ENCODE assay signal across 8 cellular contexts in the genomic region with DNA sequence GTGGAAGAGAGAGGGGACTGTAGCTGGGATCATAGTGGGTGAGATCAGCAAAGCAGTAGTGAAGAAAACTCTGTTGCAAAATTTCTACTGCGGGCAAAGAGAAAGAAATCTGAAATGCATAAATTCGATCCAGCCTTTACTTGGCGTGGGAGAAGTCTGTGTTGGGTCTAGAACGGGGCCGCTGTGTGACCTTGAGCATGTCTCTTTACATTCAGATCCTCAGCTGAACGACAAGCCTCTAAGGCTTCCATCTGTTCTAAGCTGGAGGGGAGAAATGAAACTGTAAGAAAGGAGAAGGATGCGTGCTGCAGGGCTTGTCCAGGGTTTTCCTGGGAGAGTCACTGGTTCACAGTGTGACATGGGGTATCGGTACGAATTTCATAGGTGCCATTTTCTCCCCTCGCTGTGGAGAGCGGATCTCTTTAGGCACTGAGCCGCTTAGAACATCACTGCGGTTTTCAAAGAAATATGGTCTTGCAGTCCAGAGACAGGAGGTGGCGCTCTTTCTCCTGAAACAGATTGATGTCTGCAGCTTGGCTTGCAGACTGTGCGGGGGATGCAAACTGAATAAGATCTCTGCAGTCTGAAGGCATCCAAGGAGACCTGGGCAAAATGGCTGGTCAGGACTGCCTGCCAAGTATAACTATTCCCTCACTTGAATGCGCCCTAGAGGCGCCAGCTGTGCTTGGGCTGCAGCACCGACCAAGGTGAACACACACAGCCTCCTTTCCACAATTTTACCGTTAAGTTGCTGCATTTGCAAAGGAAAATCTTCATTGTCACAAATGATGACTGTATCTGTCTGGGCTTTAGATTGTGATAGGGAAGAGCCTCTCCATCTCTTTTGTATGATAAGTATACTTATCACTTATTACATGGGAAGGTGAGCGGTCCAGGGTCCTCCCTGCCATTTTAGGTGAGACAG.
A peak's percentile ranks its signal among the peaks of the same experiment; 100 is the strongest.
DNase-seq lines count a peak whose midpoint lies in the region; ATAC-seq, FAIRE-seq and TF ChIP-seq lines count a peak whose summit lies in the region.

No MANE protein-coding gene starts in this region.

- no peaks in the 10 kb centered on the region for H3K36me3 ChIP-seq in HAP-1 (replicated peaks)
- H3K36me3 ChIP-seq in adipocyte (ENCODE audit: control insufficient read depth, insufficient read depth, low read length, severe bottlenecking) = no peaks in the 10 kb centered on the region

- no peaks in the 10 kb centered on the region for H3K4me1 ChIP-seq in HAP-1
- H3K4me1 ChIP-seq in adipocyte (ENCODE audit: control insufficient read depth, insufficient read depth, low read length) = peaks cover 14% of the 10 kb centered on the region

- DNase-seq in HAP-1 (ENCODE audit: low spot score in 2 of 2) (peak; percentile 88 to 90), NCI-H1105 (lab: John Stamatoyannopoulos, UW) (peak; percentile 21), SW480 (ENCODE audit: low spot score) (peak; percentile 64), adipocyte (ENCODE audit: low read depth) (peak; percentile 97), left ventricle myocardium superior (peak; percentile 68), retinal pigment epithelial cell (ENCODE audit: low read depth) (peak; percentile 43)

- H3K9me3 ChIP-seq in HAP-1 = no peaks in the 10 kb centered on the region
- H3K9me3 ChIP-seq in adipocyte (ENCODE audit: control insufficient read depth, low read length) = no peaks in the 10 kb centered on the region

- intact Hi-C loops in left ventricle myocardium superior (cut with micrococcal nuclease) = no loop called here

- in situ Hi-C loops in HAP-1 (cut with MboI; ENCODE audit: low sequenced_read_pairs) = loop anchor here (10.0 kb wide), 1 partner anchor 135 kb away; a partner anchor contains a TSS

- ATAC-seq in left ventricle myocardium superior (peak; percentile 94), GM19328 (IDR thresholded peaks at IDR 0.05; ENCODE audit: unreplicated experiment) (no peak)

- H3K27me3 ChIP-seq in HAP-1 (ENCODE audit: low read depth) (0 out of 2 replicates have a peak, but pooled peaks cover 4% of the 10 kb centered on the region), adipocyte (replicated peaks; ENCODE audit: control insufficient read depth, insufficient read depth, low read length) (peaks cover 6% of the 10 kb centered on the region)

- H3K4me3 ChIP-seq in HAP-1 (no peak overlapping the region), adipocyte (ENCODE audit: low read length) (peak overlapping the region; percentile 80), retinal pigment epithelial cell (ENCODE audit: low read length) (no peak overlapping the region)

- peak; percentile 64 for FAIRE-seq in G401.6 (lab: Jason Lieb, UNC)

- peak; percentile 88 for TF ChIP-seq CTCF in retinal pigment epithelial cell (conservative IDR thresholded peaks at IDR 0.05; ENCODE audit: low read depth, low read length)

- peak overlapping the region; percentile 78 for H3K9ac ChIP-seq in adipocyte (ENCODE audit: low read length)

Comparison
In these comparisons a context has a peak if more than half of its experiments do, and no peak if none do; other contexts are left out.
1. DNase-seq: peak in every context shown above with its lines; median percentile 97 in adipocyte; 89 in HAP-1; 68 in left ventricle myocardium superior; 64 in SW480; 43 in retinal pigment epithelial cell; 21 in NCI-H1105.